1 cellular context compared by ENCODE assay signal in genomic region chr22:21941921-21942320, GRCh38.
TF ChIP-seq lines count a peak whose summit lies in the region.

No MANE protein-coding gene starts in this region.

TF ChIP-seq in HepG2, 621 proteins besides CTCF, POLR2A, EP300 and RAD21 (continued from another document):
- peak; percentile 4; the same call in 1 of the 2 replicates for TF ChIP-seq ZNF687 (CRISPR knock-in tag; IDR thresholded peaks at IDR 0.05)
